Comparison of ENCODE assay signal across 26 cellular contexts in the genomic region with DNA sequence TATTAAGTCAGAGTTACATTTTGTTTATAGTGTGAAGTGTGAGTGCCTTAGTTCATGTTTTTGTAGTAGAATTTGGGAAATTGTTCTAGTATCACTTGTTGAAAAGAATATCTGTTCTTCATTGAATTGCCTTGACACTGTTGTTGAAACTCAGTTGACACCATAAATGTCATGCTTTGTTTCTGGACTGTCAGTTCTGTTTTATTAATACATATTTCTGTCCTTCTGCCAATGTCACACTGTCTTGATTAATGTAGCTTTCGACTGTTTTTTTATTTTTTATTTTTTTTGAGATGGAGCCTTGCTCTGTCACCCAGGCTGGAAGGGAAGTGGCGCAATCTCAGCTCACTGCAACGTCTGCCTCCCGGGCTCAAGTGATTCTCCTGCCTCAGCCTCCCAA. TPM values are rescaled to one million over a fixed set of nuclear protein-coding genes. Genes with fewer than 3 reads are reported as not detected.
DNase-seq lines count a peak whose midpoint lies in the region; ATAC-seq, FAIRE-seq and TF ChIP-seq lines count a peak whose summit lies in the region.
"Had no signal": no experiment of that assay in that cellular context is flagged by ENCODE, and none has a peak within 500 bp of the region (broad histone marks: within the 10 kb centered on the region; RNA-seq: fewer than 3 reads in every experiment).

No MANE protein-coding gene starts in this region.

- TF ChIP-seq CTCF in left ventricle myocardium inferior (IDR thresholded peaks at IDR 0.05; ENCODE audit: borderline replicate concordance) (no peak), activated B cell treated with CpG ODN at 0.5 μM for 24 hours (IDR thresholded peaks at IDR 0.05) (no peak), PC-9 (conservative IDR thresholded peaks at IDR 0.05) (no peak)

- H3K27me3 Mint-ChIP-seq in activated B cell treated with CpG ODN at 0.5 μM for 24 hours: no peaks in the 10 kb centered on the region
- H3K27me3 Mint-ChIP-seq: stimulated activated memory B cell treated with anti-CD40 and anti-IgM and Interleukin-4, amounts not matched to agents 10 μg/mL and 1 μg/mL and 100 μg/mL, for 72 hours had no signal

- H3K4me2 ChIP-seq in PC-9: no peak overlapping the region

- ATAC-seq in left cardiac atrium (no peak), activated B cell treated with CpG ODN at 0.5 μM for 24 hours (ENCODE audit: low read depth) (no peak), left ventricle myocardium superior (peak; percentile 37), HG02642 (IDR thresholded peaks at IDR 0.05; ENCODE audit: poor library complexity, unreplicated experiment) (no peak)
- ATAC-seq: esophagus mucosa; gastroesophageal sphincter; stimulated activated memory B cell treated with anti-CD40 and anti-IgM and Interleukin-4, amounts not matched to agents 10 μg/mL and 1 μg/mL and 100 μg/mL, for 72 hours had no signal

- H3K36me3 Mint-ChIP-seq in activated B cell treated with CpG ODN at 0.5 μM for 24 hours (ENCODE audit: low read depth): peaks cover 90% of the 10 kb centered on the region

- H3F3A ChIP-seq in PC-9 (ENCODE audit: insufficient read depth, low read depth): peaks cover 46% of the 10 kb centered on the region

- H3K4me1 ChIP-seq in left ventricle myocardium inferior: peaks cover 22% of the 10 kb centered on the region
- H3K4me1 ChIP-seq in PC-9 (replicated peaks; ENCODE audit: insufficient read depth): no peaks in the 10 kb centered on the region
- H3K4me1 ChIP-seq: HAP-1 had no signal

- H3K36me3 ChIP-seq in left ventricle myocardium inferior: peaks cover 88% of the 10 kb centered on the region
- peaks cover 87% of the 10 kb centered on the region for H3K36me3 ChIP-seq in PC-9 (ENCODE audit: low read depth)
- H3K36me3 ChIP-seq: ovary had no signal

- no TSS peak for BruUV-seq in PC-9 (replicated peaks; lab: Mats Ljungman, UMichigan)

- FAIRE-seq in GM12891 (lab: Jason Lieb, UNC): no peak

- H3K9me3 ChIP-seq in left ventricle myocardium inferior (replicated peaks) (peaks cover 7% of the 10 kb centered on the region), PC-9 (ENCODE audit: insufficient read depth, low read depth) (0 out of 2 replicates have a peak, but pooled peaks cover 4% of the 10 kb centered on the region)
- H3K9me3 ChIP-seq: gastroesophageal sphincter, HAP-1, ovary, sigmoid colon, thyroid gland had no signal

- H3K4me3 ChIP-seq in left ventricle myocardium inferior (no peak overlapping the region), PC-9 (no peak overlapping the region)
- H3K4me3 ChIP-seq: gastroesophageal sphincter, HAP-1, ovary, sigmoid colon, thyroid gland had no signal

- H3K27ac Mint-ChIP-seq in activated B cell treated with CpG ODN at 0.5 μM for 24 hours: peak overlapping the region; percentile 46
- H3K27ac Mint-ChIP-seq: stimulated activated memory B cell treated with anti-CD40 and anti-IgM and Interleukin-4, amounts not matched to agents 10 μg/mL and 1 μg/mL and 100 μg/mL, for 72 hours had no signal

- no peak overlapping the region for H2AFZ ChIP-seq in PC-9

- CTCF ChIA-PET in activated B cell treated with CpG ODN at 0.5 μM for 24 hours (lab: Charles Lee) (interaction anchor here (1.1 kb wide), 1 partner anchor 162 kb away, joined by 3 read pairs; no protein-coding TSS in a partner anchor), PC-9 (lab: Charles Lee) (no interaction called here)

- no peak for DNase-seq in left ventricle myocardium inferior
- DNase-seq in left cardiac atrium: no peak
- no peak for DNase-seq in activated B cell treated with CpG ODN at 0.5 μM for 24 hours
- DNase-seq in left ventricle myocardium superior: no peak
- DNase-seq in PC-9: no peak
- no peak for DNase-seq in GM12891 (ENCODE audit: insufficient read length, low spot score)
- DNase-seq: activated CD8-positive, alpha-beta memory T cell treated with anti-CD3 and anti-CD28 coated beads for 24 hours; activated effector memory CD4-positive, alpha-beta T cell treated with anti-CD3 and anti-CD28 coated beads, Interleukin-2, amount 50 U/mL, for 16 hours; central memory CD4-positive, alpha-beta T cell; effector CD4-positive, alpha-beta T cell; kidney glomerular epithelial cell; mesenchymal stem cell; MV-4-11; NCI-H187; NCI-H2227 treated with DMSO at 0.1 percent for 48 hours; NCI-H774; OCI-M1; ovary; sigmoid colon; thyroid gland; WERI-Rb-1 had no signal

- no peak for TF ChIP-seq POLR2A in GM12891 (IDR thresholded peaks at IDR 0.05; ENCODE audit: low read depth, low read length)

- POLR2A ChIA-PET in activated B cell treated with CpG ODN at 0.5 μM for 24 hours (lab: Charles Lee) (no interaction called here), PC-9 (lab: Charles Lee; ENCODE audit: unreplicated experiment) (no interaction called here)

- intact Hi-C loops in left ventricle myocardium inferior (cut with micrococcal nuclease): no loop called here
- intact Hi-C loops in left cardiac atrium (cut with DNase I): no loop called here
- intact Hi-C loops in activated B cell treated with CpG ODN at 0.5 μM for 24 hours (cut with micrococcal nuclease): loop anchor here (2.0 kb wide), 1 partner anchor 14 kb away; no protein-coding TSS in a partner anchor
- intact Hi-C loops in left ventricle myocardium superior (cut with micrococcal nuclease): no loop called here
- intact Hi-C loops in PC-9 (cut with micrococcal nuclease; ENCODE audit: unreplicated experiment): loop anchor here (5.0 kb wide), 1 partner anchor 33 kb away; no protein-coding TSS in a partner anchor

- H3K27me3 ChIP-seq in left ventricle myocardium inferior (ENCODE audit: low read depth): no peaks in the 10 kb centered on the region
- H3K27me3 ChIP-seq in PC-9 (ENCODE audit: insufficient read depth, low read depth): no peaks in the 10 kb centered on the region
- H3K27me3 ChIP-seq: gastroesophageal sphincter, ovary, sigmoid colon, thyroid gland had no signal

- peaks cover 12% of the 10 kb centered on the region for H3K4me1 Mint-ChIP-seq in activated B cell treated with CpG ODN at 0.5 μM for 24 hours

- H3K9me3 Mint-ChIP-seq in activated B cell treated with CpG ODN at 0.5 μM for 24 hours: no peaks in the 10 kb centered on the region
- H3K9me3 Mint-ChIP-seq: stimulated activated memory B cell treated with anti-CD40 and anti-IgM and Interleukin-4, amounts not matched to agents 10 μg/mL and 1 μg/mL and 100 μg/mL, for 72 hours had no signal

- H3K27ac ChIP-seq in left ventricle myocardium inferior (replicated peaks) (peak overlapping the region; percentile 59), PC-9 (no peak overlapping the region)
- H3K27ac ChIP-seq: ovary, thyroid gland, WERI-Rb-1 had no signal

- peaks cover 72% of the 10 kb centered on the region for H3K79me2 ChIP-seq in PC-9 (ENCODE audit: low read depth)

- H3K9me2 ChIP-seq in PC-9 (ENCODE audit: insufficient read depth): no peaks in the 10 kb centered on the region

- peaks cover 22% of the 10 kb centered on the region for H4K20me1 ChIP-seq in PC-9 (ENCODE audit: insufficient read depth)

- no peak overlapping the region for H3K4me3 Mint-ChIP-seq in activated B cell treated with CpG ODN at 0.5 μM for 24 hours
- H3K4me3 Mint-ChIP-seq: stimulated activated memory B cell treated with anti-CD40 and anti-IgM and Interleukin-4, amounts not matched to agents 10 μg/mL and 1 μg/mL and 100 μg/mL, for 72 hours had no signal

TF ChIP-seq in GM12891, 5 proteins besides CTCF, POLR2A, EP300 and RAD21:
- TF ChIP-seq TAF1 (IDR thresholded peaks at IDR 0.05; ENCODE audit: low read depth, low read length): no peak
- no peak for TF ChIP-seq PAX5 (IDR thresholded peaks at IDR 0.05; ENCODE audit: insufficient read depth, low read length, severe bottlenecking)
- no peak for TF ChIP-seq POLR2AphosphoS5 (IDR thresholded peaks at IDR 0.05; ENCODE audit: low read depth, low read length)

RNA-seq across cellular contexts. Expression of gene CHD2, which starts 59.1 kb away (rescaled TPM):
- total RNA-seq in left ventricle myocardium inferior (41.3 TPM), left cardiac atrium (10 to 100 TPM; 59.8 to 63.2 TPM), activated B cell treated with CpG ODN at 0.5 μM for 24 hours (249 and 298 TPM in 2 replicates), left ventricle myocardium superior (57.2 TPM), PC-9 (2021) (105 and 120 TPM in 2 replicates)
- polyA plus RNA-seq in GM12891 (2012; ENCODE audit: low read depth, missing spikeins): 45.4 TPM

Comparison
In these comparisons a context has a peak if more than half of its experiments do, and no peak if none do; other contexts are left out.
1. intact Hi-C loops: an anchor here in activated B cell treated with CpG ODN at 0.5 μM for 24 hours (2.0 kb wide) and PC-9 (5.0 kb wide); none called in left ventricle myocardium inferior, left cardiac atrium and left ventricle myocardium superior.